In genomic region chr2:42640261-42640660, GRCh38 we compare ENCODE assay signal across 26 cellular contexts.
A peak's percentile ranks its signal among the peaks of the same experiment; 100 is the strongest.
DNase-seq lines count a peak whose midpoint lies in the region; FAIRE-seq and TF ChIP-seq lines count a peak whose summit lies in the region.
"Had no signal": no experiment of that assay in that cellular context is flagged by ENCODE, and none has a peak within 500 bp of the region (broad histone marks: within the 10 kb centered on the region; RNA-seq: fewer than 3 reads in every experiment).

No MANE protein-coding gene starts in this region.

- no peaks in the 10 kb centered on the region; the same call in 1 of the 2 replicates for H4K20me1 ChIP-seq in OCI-LY7 (ENCODE audit: insufficient read depth, low read length)
- H4K20me1 ChIP-seq: BLaER1 treated with 17β-estradiol and CSF1 and Interleukin-3, amounts not matched to agents 10 nM and 100 nM had no signal

- DNase-seq in OCI-LY7 (ENCODE audit: low spot score) (no peak), adrenal gland (no peak), mesothelial cell of epicardium (ENCODE audit: low spot score in 2 of 2, unreplicated experiment in 2 of 2) (no peak), EL (no peak), H4 (ENCODE audit: low spot score) (no peak), ureter (ENCODE audit: low spot score) (no peak)
- DNase-seq in stimulated activated CD4-positive, alpha-beta T cell treated with anti-CD3 and anti-CD28 coated beads, Interleukin-2, amount 100 ng/mL, for 48 hours: no peak
- DNase-seq: AML-193; CD4-positive, alpha-beta memory T cell; COR-L47; DMS53; GOT3; HCEC 1CT; KBM-7; NCI-H1417; NCI-H2081; NCI-H2227 treated with DMSO at 0.1 percent for 48 hours; NCI-H526 treated with DMSO at 0.1 percent for 48 hours; OCI-M1; Peyer's patch; SIG-M5 had no signal

- H3K4me1 Mint-ChIP-seq in mesothelial cell of epicardium: peaks cover 20% of the 10 kb centered on the region
- H3K4me1 Mint-ChIP-seq: CD4-positive, alpha-beta memory T cell had no signal

- peak overlapping the region; percentile 47 for H3K27ac Mint-ChIP-seq in mesothelial cell of epicardium
- H3K27ac Mint-ChIP-seq: CD4-positive, alpha-beta memory T cell had no signal

- H3K4me1 ChIP-seq in OCI-LY7 (ENCODE audit: insufficient read depth, low read length, poor library complexity, severe bottlenecking): peaks cover 26% of the 10 kb centered on the region
- peaks cover 19 to 48% of the 10 kb centered on the region in 2 donors for H3K4me1 ChIP-seq in adrenal gland (replicated peaks in 1 of 2)

- H2AFZ ChIP-seq in OCI-LY7 (ENCODE audit: low read length): no peak overlapping the region

- 55 to 66% (median 60%) methylated on average over 1 of the region's 1 CpG for WGBS in adrenal gland, 4 donors

- H3K27ac ChIP-seq in OCI-LY7 (ENCODE audit: low read depth, low read length, poor library complexity, severe bottlenecking): peak overlapping the region; percentile 23
- peak overlapping the region in 3 of 5 donors; percentile 55 to 75 (median 70) for H3K27ac ChIP-seq in adrenal gland
- H3K27ac ChIP-seq: A549; BLaER1 treated with 17β-estradiol and CSF1 and Interleukin-3, amounts not matched to agents 10 nM and 100 nM; Peyer's patch; SK-N-MC had no signal

- BruUV-seq in OCI-LY7 (replicated peaks; lab: Mats Ljungman, UMichigan): no TSS peak

- no peak overlapping the region for H3K4me3 Mint-ChIP-seq in mesothelial cell of epicardium
- H3K4me3 Mint-ChIP-seq: CD4-positive, alpha-beta memory T cell had no signal

- H3K27me3 ChIP-seq in adrenal gland: no peaks in the 10 kb centered on the region
- H3K27me3 ChIP-seq: BLaER1 treated with 17β-estradiol and CSF1 and Interleukin-3, amounts not matched to agents 10 nM and 100 nM; Peyer's patch had no signal

- FAIRE-seq in A204.1 (lab: Jason Lieb, UNC): peak; percentile 6
- FAIRE-seq: G401.6 had no signal

- no peak for TF ChIP-seq POLR2A in adrenal gland (IDR thresholded peaks at IDR 0.05)

- peaks cover 77% of the 10 kb centered on the region for H3K79me2 ChIP-seq in OCI-LY7 (ENCODE audit: insufficient read depth, low read depth, low read length)

- H3K4me3 ChIP-seq in OCI-LY7 (ENCODE audit: low read depth, low read length, poor library complexity, severe bottlenecking) (no peak overlapping the region), adrenal gland (no peak overlapping the region)
- H3K4me3 ChIP-seq: A549; BLaER1 treated with 17β-estradiol and CSF1 and Interleukin-3, amounts not matched to agents 10 nM and 100 nM; Peyer's patch had no signal

- CTCF ChIA-PET in OCI-LY7 (lab: Charles Lee; ENCODE audit: unreplicated experiment): no interaction called here

- peaks cover under 1% of the 10 kb centered on the region for H3K9me3 Mint-ChIP-seq in mesothelial cell of epicardium
- H3K9me3 Mint-ChIP-seq: CD4-positive, alpha-beta memory T cell had no signal

- intact Hi-C loops in OCI-LY7 (cut with micrococcal nuclease; ENCODE audit: unreplicated experiment): no loop called here
- intact Hi-C loops in adrenal gland (cut with DNase I): no loop called here

- H3K27me3 Mint-ChIP-seq in mesothelial cell of epicardium (ENCODE audit: low read depth): no peaks in the 10 kb centered on the region
- H3K27me3 Mint-ChIP-seq: CD4-positive, alpha-beta memory T cell had no signal

- no peak overlapping the region for H3K4me2 ChIP-seq in OCI-LY7 (ENCODE audit: low read length)
- H3K4me2 ChIP-seq: BLaER1 treated with 17β-estradiol and CSF1 and Interleukin-3, amounts not matched to agents 10 nM and 100 nM had no signal

- H3K9me3 ChIP-seq in OCI-LY7 (ENCODE audit: low read length) (no peaks in the 10 kb centered on the region), adrenal gland (replicated peaks in 1 of 3) (no peaks in the 10 kb centered on the region)
- H3K9me3 ChIP-seq: A549, Peyer's patch had no signal

- POLR2A ChIA-PET in OCI-LY7 (lab: Charles Lee): interaction anchor here (1.9 to 2.6 kb wide), 2 partner anchors 15 to 20 kb away, joined by 6 to 7 read pairs; no protein-coding TSS in a partner anchor

- no peaks in the 10 kb centered on the region for H3K9me2 ChIP-seq in OCI-LY7 (ENCODE audit: insufficient read depth, low read length)

- TF ChIP-seq CTCF in OCI-LY7 (conservative IDR thresholded peaks at IDR 0.05; ENCODE audit: low read length) (no peak), adrenal gland (IDR thresholded peaks at IDR 0.05) (no peak), mesothelial cell of epicardium (IDR thresholded peaks at IDR 0.05; ENCODE audit: unreplicated experiment) (no peak)

- peaks cover 90% of the 10 kb centered on the region for H3K36me3 ChIP-seq in OCI-LY7 (ENCODE audit: insufficient read depth, low read length)
- H3K36me3 ChIP-seq in adrenal gland (replicated peaks in 1 of 2): peaks cover 0 to 6% of the 10 kb centered on the region in 2 donors
- H3K36me3 ChIP-seq: Peyer's patch had no signal

- H3K36me3 Mint-ChIP-seq in mesothelial cell of epicardium: peaks cover 22% of the 10 kb centered on the region
